In the genomic region with DNA sequence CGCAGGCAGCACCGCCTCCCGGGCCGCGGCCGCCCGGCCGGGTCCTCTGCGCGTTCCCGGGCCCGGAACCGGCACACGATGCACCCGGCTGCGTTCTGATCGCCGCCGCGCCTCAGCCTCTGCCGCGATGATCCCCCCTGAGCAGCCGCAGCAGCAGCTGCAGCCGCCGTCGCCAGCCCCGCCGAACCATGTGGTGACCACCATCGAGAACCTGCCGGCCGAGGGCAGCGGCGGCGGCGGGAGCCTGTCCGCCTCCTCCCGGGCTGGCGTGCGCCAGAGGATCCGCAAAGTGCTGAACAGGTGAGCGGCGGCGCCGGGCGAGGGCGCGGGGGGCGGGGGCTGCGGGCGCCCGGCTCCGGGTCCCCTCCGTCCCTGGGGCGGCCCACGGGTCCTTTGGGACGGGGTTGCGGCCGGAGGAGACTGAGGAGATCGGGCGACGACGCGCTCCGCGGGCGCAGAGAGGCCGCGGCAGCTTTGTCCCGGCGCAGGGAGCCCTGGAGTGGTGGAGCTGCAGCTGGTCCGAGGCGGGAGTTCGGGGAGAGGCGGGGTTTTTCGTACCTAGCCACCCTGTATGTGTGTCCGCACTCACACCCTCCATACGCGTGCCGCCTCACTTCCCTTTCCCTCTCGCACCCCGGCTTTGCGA, we compare ENCODE assay signal across 8 cellular contexts. TPM values are rescaled to one million over a fixed set of nuclear protein-coding genes. Genes with fewer than 3 reads are reported as not detected.
DNase-seq lines count a peak whose midpoint lies in the region; ATAC-seq and TF ChIP-seq lines count a peak whose summit lies in the region.

No MANE protein-coding gene starts in this region.

- H3K4me3 Mint-ChIP-seq in T-helper 2 cell treated with Interferon-gamma antibody and Interleukin-4, amounts not matched to agents 5 μg/mL and 100 μg/mL, for 36 hours = no peak overlapping the region

- H3K27me3 Mint-ChIP-seq in T-helper 2 cell treated with Interferon-gamma antibody and Interleukin-4, amounts not matched to agents 5 μg/mL and 100 μg/mL, for 36 hours (ENCODE audit: low read depth) = peaks cover 54% of the 10 kb centered on the region

- no peak overlapping the region for H3K27ac Mint-ChIP-seq in T-helper 2 cell treated with Interferon-gamma antibody and Interleukin-4, amounts not matched to agents 5 μg/mL and 100 μg/mL, for 36 hours

- peaks cover 3% of the 10 kb centered on the region for H3K4me1 Mint-ChIP-seq in T-helper 2 cell treated with Interferon-gamma antibody and Interleukin-4, amounts not matched to agents 5 μg/mL and 100 μg/mL, for 36 hours (ENCODE audit: low read depth)

- peak; percentile 14 for ATAC-seq in GM21576 (IDR thresholded peaks at IDR 0.05; ENCODE audit: unreplicated experiment)
- ATAC-seq in esophagus mucosa = peak; percentile 23
- ATAC-seq in omental fat pad (ENCODE audit: low FRiP score) = peak; percentile 31

- no peak for TF ChIP-seq CTCF in omental fat pad (IDR thresholded peaks at IDR 0.05)

- no peaks in the 10 kb centered on the region for H3K9me3 Mint-ChIP-seq in T-helper 2 cell treated with Interferon-gamma antibody and Interleukin-4, amounts not matched to agents 5 μg/mL and 100 μg/mL, for 36 hours

- no peaks in the 10 kb centered on the region for H3K36me3 Mint-ChIP-seq in T-helper 2 cell treated with Interferon-gamma antibody and Interleukin-4, amounts not matched to agents 5 μg/mL and 100 μg/mL, for 36 hours (ENCODE audit: low read depth)

- peak; percentile 38 for DNase-seq in DMS79 (lab: John Stamatoyannopoulos, UW)
- peak; percentile 28 for DNase-seq in NCI-H510A (lab: John Stamatoyannopoulos, UW)
- DNase-seq in omental fat pad (ENCODE audit: low spot score) = no peak
- no peak for DNase-seq in cerebellar cortex (ENCODE audit: low spot score)
- DNase-seq in GM19238 (ENCODE audit: insufficient read length, low spot score) = no peak
- no peak for DNase-seq in T-helper 2 cell treated with Interferon-gamma antibody and Interleukin-4, amounts not matched to agents 5 μg/mL and 100 μg/mL, for 36 hours (ENCODE audit: low spot score)

RNA-seq across cellular contexts. Expression of a gene that starts 0.7 kb away (rescaled TPM):
- total RNA-seq in esophagus mucosa (not detected), omental fat pad (10 to 100 TPM in 1 of 4 donors, 1 to 10 TPM in 2, under 1 TPM in 1; 0.74 to 12.0 (median 2.3) TPM)

Comparison
In these comparisons a context has a peak if more than half of its experiments do, and no peak if none do; other contexts are left out.
1. DNase-seq: peak in DMS79 (single experiment) and NCI-H510A (single experiment); none in omental fat pad (single experiment), cerebellar cortex (single experiment), GM19238 (single experiment) and T-helper 2 cell treated with Interferon-gamma antibody and Interleukin-4, amounts not matched to agents 5 μg/mL and 100 μg/mL, for 36 hours (single experiment).
2. Peak in every context shown above with its lines, with median percentiles within 50 percentile points of each other: ATAC-seq.